9 cellular contexts compared by ENCODE assay signal in the genomic region with DNA sequence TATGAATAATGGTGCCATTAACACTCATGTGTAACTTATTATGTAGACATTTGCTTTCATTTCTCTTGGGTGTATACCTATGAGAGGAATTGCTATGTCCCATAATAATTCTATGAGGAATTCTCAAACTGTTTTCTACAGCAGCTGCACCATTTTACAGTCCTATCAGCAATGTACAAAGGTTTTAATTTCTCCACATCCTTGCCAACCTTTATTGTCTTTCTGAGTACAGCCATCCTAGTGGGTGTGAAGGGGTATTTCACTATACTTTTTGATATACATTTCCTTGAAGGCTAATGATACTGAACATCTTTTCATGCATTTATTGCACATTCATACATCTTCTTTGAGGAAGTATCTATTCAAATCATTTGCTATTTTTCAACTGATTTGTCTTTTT. TPM values are rescaled to one million over a fixed set of nuclear protein-coding genes. Genes with fewer than 3 reads are reported as not detected.
"Had no signal": no experiment of that assay in that cellular context is flagged by ENCODE, and none has a peak within 500 bp of the region (broad histone marks: within the 10 kb centered on the region; RNA-seq: fewer than 3 reads in every experiment).

No MANE protein-coding gene starts in this region.

- H3K4me1 Mint-ChIP-seq: IgD-negative memory B cell had no signal

- H3K9ac ChIP-seq: GM23248 had no signal

- H3K27me3 Mint-ChIP-seq: IgD-negative memory B cell had no signal

- H3K27ac ChIP-seq: GM23248, HL-60 had no signal

- H3K36me3 Mint-ChIP-seq: IgD-negative memory B cell had no signal

- ATAC-seq: HCT116, HepG2 had no signal

- H3K4me3 Mint-ChIP-seq: IgD-negative memory B cell had no signal

- H3K27ac Mint-ChIP-seq: IgD-negative memory B cell had no signal

- H3K9me3 ChIP-seq: HAP-1 had no signal

- DNase-seq: GM23248, GOT3, HFFc6, KBM-7 had no signal

- H3K36me3 ChIP-seq: HAP-1 had no signal

- H3K4me3 ChIP-seq: GM23248, HAP-1 had no signal

RNA-seq across cellular contexts. Expression of a gene that starts 34.5 kb away (rescaled TPM):
- polyA plus RNA-seq: IgD-negative memory B cell had no signal
